Comparison of ENCODE assay signal across 9 cellular contexts in the genomic region with DNA sequence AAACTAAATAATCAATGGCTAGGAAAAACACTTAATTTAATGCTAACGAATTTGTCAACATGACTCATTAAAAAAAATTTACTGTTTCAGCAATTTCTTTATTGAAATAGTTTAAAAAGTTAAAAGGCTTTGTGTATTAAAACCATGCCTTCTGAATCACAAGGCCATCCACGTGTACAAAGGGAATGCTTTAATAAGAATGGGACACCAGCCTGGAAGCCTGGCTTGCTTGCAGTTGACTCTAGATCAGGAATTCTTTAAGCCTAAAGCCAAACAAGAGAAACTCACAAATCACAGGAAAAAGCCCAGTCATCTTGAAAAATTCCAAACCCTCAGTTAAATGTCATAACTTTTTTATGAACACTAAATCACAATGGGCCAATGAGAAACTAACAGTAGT.
DNase-seq lines count a peak whose midpoint lies in the region; ATAC-seq and TF ChIP-seq lines count a peak whose summit lies in the region.
"Had no signal": no experiment of that assay in that cellular context is flagged by ENCODE, and none has a peak within 500 bp of the region (broad histone marks: within the 10 kb centered on the region; RNA-seq: fewer than 3 reads in every experiment).

No MANE protein-coding gene starts in this region.

- H3K9me3 Mint-ChIP-seq in WTC11 = no peaks in the 10 kb centered on the region

- no peak for TF ChIP-seq CTCF in WTC11 (IDR thresholded peaks at IDR 0.05)
- no peak for TF ChIP-seq CTCF in heart left ventricle (IDR thresholded peaks at IDR 0.05)

- intact Hi-C loops in heart left ventricle (cut with DNase I) = no loop called here

- CTCF ChIA-PET in WTC11 (lab: Charles Lee) = no interaction called here

- H3K9me3 ChIP-seq in heart left ventricle = no peaks in the 10 kb centered on the region
- H3K9me3 ChIP-seq: psoas muscle had no signal

- H3K36me3 ChIP-seq in heart left ventricle = peaks cover 0 to 35% (median 17%) of the 10 kb centered on the region in 9 donors

- ATAC-seq in WTC11 = peak; percentile 74
- peak in 2 of 4 donors; percentile 47 to 56 for ATAC-seq in heart left ventricle

- no peak overlapping the region for H3K4me3 Mint-ChIP-seq in WTC11

- TF ChIP-seq POLR2A in heart left ventricle (IDR thresholded peaks at IDR 0.05) = no peak

- no peaks in the 10 kb centered on the region for H3K27me3 Mint-ChIP-seq in WTC11 (ENCODE audit: low read depth)

- DNase-seq in ELF-1 (ENCODE audit: low read depth, low spot score) = peak; percentile 6
- DNase-seq in WTC11 (ENCODE audit: low spot score) = no peak
- peak in 3 of 5 donors; percentile 15 to 26 (median 20) for DNase-seq in heart left ventricle
- DNase-seq in pons (ENCODE audit: low spot score) = peak; percentile 18
- no peak for DNase-seq in activated CD4-positive, alpha-beta T cell treated with anti-CD3 and anti-CD28 coated beads, Interleukin-2, amount 50 U/mL, for 4 hours
- no peak for DNase-seq in NCI-H524 treated with DMSO at 0.1 percent for 48 hours (lab: John Stamatoyannopoulos, UW)
- no peak for DNase-seq in cerebellar nuclear complex (lab: John Stamatoyannopoulos, UW)
- DNase-seq in NCI-H748 (lab: John Stamatoyannopoulos, UW; ENCODE audit: unreplicated experiment) = no peak
- DNase-seq: psoas muscle had no signal

- POLR2A ChIA-PET in WTC11 (lab: Charles Lee) = no interaction called here

- H3K36me3 Mint-ChIP-seq in WTC11 = 0 out of 2 replicates have a peak, but pooled peaks cover 3% of the 10 kb centered on the region

- 48 to 68% (median 57%) methylated on average over 2 of the region's 2 CpGs for WGBS in heart left ventricle, 4 donors

- no peak overlapping the region for H3K4me3 ChIP-seq in heart left ventricle
- H3K4me3 ChIP-seq: psoas muscle had no signal

- no peaks in the 10 kb centered on the region for H3K27me3 ChIP-seq in heart left ventricle

- H3K27ac ChIP-seq in heart left ventricle = peak overlapping the region in 3 of 12 donors; percentile 15 to 45 (median 19)
- H3K27ac ChIP-seq: psoas muscle had no signal

- peak overlapping the region; percentile 92 for H3K27ac Mint-ChIP-seq in WTC11

- peaks cover 25% of the 10 kb centered on the region for H3K4me1 Mint-ChIP-seq in WTC11

- H3K4me1 ChIP-seq in heart left ventricle = peaks cover 0 to 21% (median 7%) of the 10 kb centered on the region in 12 donors
- H3K4me1 ChIP-seq: psoas muscle had no signal

TF ChIP-seq in WTC11, 78 proteins besides CTCF, POLR2A, EP300 and RAD21 (continues in another document):
- TF ChIP-seq ZNF416 (CRISPR knock-in tag; IDR thresholded peaks at IDR 0.05) (no peak), ZNF671 (CRISPR knock-in tag; IDR thresholded peaks at IDR 0.05) (no peak), CREB1 (CRISPR knock-in tag; IDR thresholded peaks at IDR 0.05) (no peak), FOXK1 (CRISPR knock-in tag; IDR thresholded peaks at IDR 0.05) (no peak), HMGXB4 (CRISPR knock-in tag; IDR thresholded peaks at IDR 0.05) (no peak), CBFB (CRISPR knock-in tag; IDR thresholded peaks at IDR 0.05; ENCODE audit: low read depth) (no peak), IRF2 (CRISPR knock-in tag; IDR thresholded peaks at IDR 0.05; ENCODE audit: borderline replicate concordance, low read depth) (no peak), NR2C2 (CRISPR knock-in tag; IDR thresholded peaks at IDR 0.05) (no peak), TP53 (CRISPR knock-in tag; IDR thresholded peaks at IDR 0.05) (no peak), ZNF232 (CRISPR knock-in tag; IDR thresholded peaks at IDR 0.05) (no peak), ERG (CRISPR knock-in tag; IDR thresholded peaks at IDR 0.05) (no peak), CREM (CRISPR knock-in tag; IDR thresholded peaks at IDR 0.05) (no peak), SOX15 (CRISPR knock-in tag; IDR thresholded peaks at IDR 0.05) (no peak)
- TF ChIP-seq, protein P1, sequence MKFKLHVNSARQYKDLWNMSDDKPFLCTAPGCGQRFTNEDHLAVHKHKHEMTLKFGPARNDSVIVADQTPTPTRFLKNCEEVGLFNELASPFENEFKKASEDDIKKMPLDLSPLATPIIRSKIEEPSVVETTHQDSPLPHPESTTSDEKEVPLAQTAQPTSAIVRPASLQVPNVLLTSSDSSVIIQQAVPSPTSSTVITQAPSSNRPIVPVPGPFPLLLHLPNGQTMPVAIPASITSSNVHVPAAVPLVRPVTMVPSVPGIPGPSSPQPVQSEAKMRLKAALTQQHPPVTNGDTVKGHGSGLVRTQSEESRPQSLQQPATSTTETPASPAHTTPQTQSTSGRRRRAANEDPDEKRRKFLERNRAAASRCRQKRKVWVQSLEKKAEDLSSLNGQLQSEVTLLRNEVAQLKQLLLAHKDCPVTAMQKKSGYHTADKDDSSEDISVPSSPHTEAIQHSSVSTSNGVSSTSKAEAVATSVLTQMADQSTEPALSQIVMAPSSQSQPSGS (CRISPR knock-in tag; IDR thresholded peaks at IDR 0.05; ENCODE audit: borderline replicate concordance, low read depth) = no peak
- TF ChIP-seq, protein P2, sequence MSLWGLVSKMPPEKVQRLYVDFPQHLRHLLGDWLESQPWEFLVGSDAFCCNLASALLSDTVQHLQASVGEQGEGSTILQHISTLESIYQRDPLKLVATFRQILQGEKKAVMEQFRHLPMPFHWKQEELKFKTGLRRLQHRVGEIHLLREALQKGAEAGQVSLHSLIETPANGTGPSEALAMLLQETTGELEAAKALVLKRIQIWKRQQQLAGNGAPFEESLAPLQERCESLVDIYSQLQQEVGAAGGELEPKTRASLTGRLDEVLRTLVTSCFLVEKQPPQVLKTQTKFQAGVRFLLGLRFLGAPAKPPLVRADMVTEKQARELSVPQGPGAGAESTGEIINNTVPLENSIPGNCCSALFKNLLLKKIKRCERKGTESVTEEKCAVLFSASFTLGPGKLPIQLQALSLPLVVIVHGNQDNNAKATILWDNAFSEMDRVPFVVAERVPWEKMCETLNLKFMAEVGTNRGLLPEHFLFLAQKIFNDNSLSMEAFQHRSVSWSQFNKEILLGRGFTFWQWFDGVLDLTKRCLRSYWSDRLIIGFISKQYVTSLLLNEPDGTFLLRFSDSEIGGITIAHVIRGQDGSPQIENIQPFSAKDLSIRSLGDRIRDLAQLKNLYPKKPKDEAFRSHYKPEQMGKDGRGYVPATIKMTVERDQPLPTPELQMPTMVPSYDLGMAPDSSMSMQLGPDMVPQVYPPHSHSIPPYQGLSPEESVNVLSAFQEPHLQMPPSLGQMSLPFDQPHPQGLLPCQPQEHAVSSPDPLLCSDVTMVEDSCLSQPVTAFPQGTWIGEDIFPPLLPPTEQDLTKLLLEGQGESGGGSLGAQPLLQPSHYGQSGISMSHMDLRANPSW (CRISPR knock-in tag; conservative IDR thresholded peaks at IDR 0.05; ENCODE audit: low read depth) = no peak
- TF ChIP-seq, protein P3, sequence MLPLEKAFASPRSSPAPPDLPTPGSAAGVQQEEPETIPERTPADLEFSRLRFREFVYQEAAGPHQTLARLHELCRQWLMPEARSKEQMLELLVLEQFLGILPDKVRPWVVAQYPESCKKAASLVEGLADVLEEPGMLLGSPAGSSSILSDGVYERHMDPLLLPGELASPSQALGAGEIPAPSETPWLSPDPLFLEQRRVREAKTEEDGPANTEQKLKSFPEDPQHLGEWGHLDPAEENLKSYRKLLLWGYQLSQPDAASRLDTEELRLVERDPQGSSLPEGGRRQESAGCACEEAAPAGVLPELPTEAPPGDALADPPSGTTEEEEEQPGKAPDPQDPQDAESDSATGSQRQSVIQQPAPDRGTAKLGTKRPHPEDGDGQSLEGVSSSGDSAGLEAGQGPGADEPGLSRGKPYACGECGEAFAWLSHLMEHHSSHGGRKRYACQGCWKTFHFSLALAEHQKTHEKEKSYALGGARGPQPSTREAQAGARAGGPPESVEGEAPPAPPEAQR (CRISPR knock-in tag; IDR thresholded peaks at IDR 0.05) = no peak
- TF ChIP-seq, protein P4, sequence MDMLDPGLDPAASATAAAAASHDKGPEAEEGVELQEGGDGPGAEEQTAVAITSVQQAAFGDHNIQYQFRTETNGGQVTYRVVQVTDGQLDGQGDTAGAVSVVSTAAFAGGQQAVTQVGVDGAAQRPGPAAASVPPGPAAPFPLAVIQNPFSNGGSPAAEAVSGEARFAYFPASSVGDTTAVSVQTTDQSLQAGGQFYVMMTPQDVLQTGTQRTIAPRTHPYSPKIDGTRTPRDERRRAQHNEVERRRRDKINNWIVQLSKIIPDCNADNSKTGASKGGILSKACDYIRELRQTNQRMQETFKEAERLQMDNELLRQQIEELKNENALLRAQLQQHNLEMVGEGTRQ (CRISPR knock-in tag; IDR thresholded peaks at IDR 0.05) = no peak

Comparison
In these comparisons a context has a peak if more than half of its experiments do, and no peak if none do; other contexts are left out.
1. DNase-seq: peak in ELF-1 (single experiment), heart left ventricle (3 of 5) and pons (single experiment); none in WTC11 (single experiment), activated CD4-positive, alpha-beta T cell treated with anti-CD3 and anti-CD28 coated beads, Interleukin-2, amount 50 U/mL, for 4 hours (0 of 2), NCI-H524 treated with DMSO at 0.1 percent for 48 hours (single experiment), cerebellar nuclear complex (0 of 2) and NCI-H748 (single experiment).